ENCODE assay signal across 25 cellular contexts in the genomic region with DNA sequence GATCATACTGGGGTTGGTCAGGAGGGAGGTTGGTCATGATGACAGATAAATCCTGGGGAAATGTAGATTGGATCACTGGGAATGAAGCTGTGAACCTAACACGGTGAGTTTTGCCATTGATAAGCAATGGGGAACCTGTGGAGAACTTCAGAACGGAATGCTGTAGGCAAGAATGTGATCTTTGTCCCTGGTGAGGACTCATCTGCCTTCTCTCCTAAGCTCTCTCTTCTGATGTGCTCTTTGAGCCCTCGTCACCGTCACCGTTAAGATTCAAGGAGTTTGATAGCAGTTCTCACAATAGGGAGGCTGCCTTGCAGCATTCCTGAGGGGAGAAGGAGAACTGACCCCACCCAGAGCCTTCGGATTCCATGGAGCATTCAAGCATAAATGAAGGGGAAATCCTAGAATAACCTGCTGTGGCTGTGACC.
DNase-seq lines count a peak whose midpoint lies in the region; ATAC-seq and TF ChIP-seq lines count a peak whose summit lies in the region.
"Had no signal": no experiment of that assay in that cellular context is flagged by ENCODE, and none has a peak within 500 bp of the region (broad histone marks: within the 10 kb centered on the region; RNA-seq: fewer than 3 reads in every experiment).

No MANE protein-coding gene starts in this region.

- H3K27ac Mint-ChIP-seq in endothelial cell (ENCODE audit: unreplicated experiment) (peak overlapping the region; percentile 15), type B pancreatic cell (peak overlapping the region; percentile 66)
- no peak overlapping the region for H3K27ac Mint-ChIP-seq in effector memory CD8-positive, alpha-beta T cell
- H3K27ac Mint-ChIP-seq: activated CD8-positive, alpha-beta memory T cell treated with anti-CD3 and anti-CD28 coated beads, Interleukin-2, amount 10 ng/mL, durations not matched to agents 7 days and 5 days; activated naive CD4-positive, alpha-beta T cell treated with anti-CD3 and anti-CD28 coated beads, Interleukin-2, amount 50 U/mL, for 72 hours; activated T-helper 1 cell treated with anti-CD3 and anti-CD28 coated beads, Interleukin-12 subunit alpha, Interleukin-12 subunit beta, Interleukin-2, Interleukin-4 antibody, amounts not matched to agents 30 ng/mL and 10 ng/mL and 1 ng/mL, durations not matched to agents 14 hours and 24 hours and 36 hours had no signal

- H3K4me1 ChIP-seq in HUES64 (ENCODE audit: insufficient read depth, low read length), result peaks cover 29% of the 10 kb centered on the region; the same call in 1 of the 2 replicates
- H3K4me1 ChIP-seq: body of pancreas, stomach had no signal

- H3K9me3 ChIP-seq in HUES64 (ENCODE audit: insufficient read depth, low read depth, low read length), result no peaks in the 10 kb centered on the region
- H3K9me3 ChIP-seq: body of pancreas, heart left ventricle, MG63 had no signal

- peaks cover 7% of the 10 kb centered on the region; the same call in 1 of the 2 replicates for H3K27me3 ChIP-seq in HUES64 (ENCODE audit: insufficient read depth, low read length)
- H3K27me3 ChIP-seq: body of pancreas, heart left ventricle, MG63, stomach had no signal

- H3K4me3 Mint-ChIP-seq in endothelial cell (ENCODE audit: unreplicated experiment), result no peak overlapping the region
- peak overlapping the region; percentile 10 for H3K4me3 Mint-ChIP-seq in type B pancreatic cell
- H3K4me3 Mint-ChIP-seq in effector memory CD8-positive, alpha-beta T cell, result no peak overlapping the region
- H3K4me3 Mint-ChIP-seq: activated CD8-positive, alpha-beta memory T cell treated with anti-CD3 and anti-CD28 coated beads, Interleukin-2, amount 10 ng/mL, durations not matched to agents 7 days and 5 days; activated T-helper 1 cell treated with anti-CD3 and anti-CD28 coated beads, Interleukin-12 subunit alpha, Interleukin-12 subunit beta, Interleukin-2, Interleukin-4 antibody, amounts not matched to agents 30 ng/mL and 10 ng/mL and 1 ng/mL, durations not matched to agents 14 hours and 24 hours and 36 hours had no signal

- no peak overlapping the region; the same call in 1 of the 2 replicates for H3K9ac ChIP-seq in HUES64 (ENCODE audit: low read depth, low read length)

- DNase-seq in endothelial cell (ENCODE audit: low spot score), result no peak
- peak; percentile 91 for DNase-seq in kidney tubule cell (ENCODE audit: low spot score)
- DNase-seq in type B pancreatic cell (ENCODE audit: extremely low spot score, unreplicated experiment), result no peak
- no peak for DNase-seq in DMS79 treated with DMSO at 0.1 percent for 48 hours (lab: John Stamatoyannopoulos, UW)
- no peak for DNase-seq in hepatic stellate cell (ENCODE audit: low spot score)
- DNase-seq in effector memory CD8-positive, alpha-beta T cell, result no peak
- DNase-seq: activated CD4-positive, alpha-beta T cell treated with anti-CD3 and anti-CD28 coated beads for 4 hours; activated CD8-positive, alpha-beta memory T cell treated with anti-CD3 and anti-CD28 coated beads, Interleukin-2, amount 10 ng/mL, durations not matched to agents 7 days and 5 days; AML-193; body of pancreas; EL; heart left ventricle; MG63; NCI-H146; NCI-H2227 treated with DMSO at 0.1 percent for 48 hours; NCI-H82; OCI-M1; SHP77 treated with DMSO at 0.1 percent for 48 hours; stimulated activated CD4-positive, alpha-beta T cell treated with anti-CD3 and anti-CD28 coated beads, Interleukin-4, amount 100 ng/mL, for 24 hours; stomach had no signal

- H3K27ac ChIP-seq in HUES64 (ENCODE audit: low read depth, low read length), result peak overlapping the region; percentile 73
- H3K27ac ChIP-seq: body of pancreas, heart left ventricle, HL-60, stomach had no signal

- H3K27me3 Mint-ChIP-seq in endothelial cell (ENCODE audit: unreplicated experiment) (no peaks in the 10 kb centered on the region), type B pancreatic cell (no peaks in the 10 kb centered on the region)
- H3K27me3 Mint-ChIP-seq in effector memory CD8-positive, alpha-beta T cell, result no peaks in the 10 kb centered on the region
- H3K27me3 Mint-ChIP-seq: activated CD8-positive, alpha-beta memory T cell treated with anti-CD3 and anti-CD28 coated beads, Interleukin-2, amount 10 ng/mL, durations not matched to agents 7 days and 5 days had no signal

- H3K4me1 Mint-ChIP-seq in endothelial cell (ENCODE audit: unreplicated experiment) (peaks cover 31% of the 10 kb centered on the region), type B pancreatic cell (ENCODE audit: unreplicated experiment) (peaks cover 5% of the 10 kb centered on the region)
- peaks cover 0 to 3% of the 10 kb centered on the region in 2 donors for H3K4me1 Mint-ChIP-seq in effector memory CD8-positive, alpha-beta T cell (ENCODE audit: low read depth in 2 of 2)
- H3K4me1 Mint-ChIP-seq: activated CD8-positive, alpha-beta memory T cell treated with anti-CD3 and anti-CD28 coated beads, Interleukin-2, amount 10 ng/mL, durations not matched to agents 7 days and 5 days had no signal

- no peak for ATAC-seq in effector memory CD8-positive, alpha-beta T cell (replicated peaks)
- ATAC-seq: activated CD8-positive, alpha-beta memory T cell treated with anti-CD3 and anti-CD28 coated beads, Interleukin-2, amount 10 ng/mL, durations not matched to agents 7 days and 5 days; activated naive CD4-positive, alpha-beta T cell treated with anti-CD3 and anti-CD28 coated beads, Interleukin-2, amount 50 U/mL, for 72 hours; body of pancreas; heart left ventricle; left lobe of liver had no signal

- WGBS in HUES64, result 18% methylated on average over 6 of the region's 6 CpGs

- H3K4me3 ChIP-seq in HUES64 (ENCODE audit: low read length), result no peak overlapping the region
- H3K4me3 ChIP-seq: body of pancreas, heart left ventricle, MG63, stomach had no signal

- H3K9me3 Mint-ChIP-seq in endothelial cell (ENCODE audit: unreplicated experiment), result no peaks in the 10 kb centered on the region
- no peaks in the 10 kb centered on the region for H3K9me3 Mint-ChIP-seq in type B pancreatic cell
- H3K9me3 Mint-ChIP-seq in effector memory CD8-positive, alpha-beta T cell, result no peaks in the 10 kb centered on the region
- H3K9me3 Mint-ChIP-seq: activated naive CD4-positive, alpha-beta T cell treated with anti-CD3 and anti-CD28 coated beads, Interleukin-2, amount 50 U/mL, for 72 hours; activated T-helper 1 cell treated with anti-CD3 and anti-CD28 coated beads, Interleukin-12 subunit alpha, Interleukin-12 subunit beta, Interleukin-2, Interleukin-4 antibody, amounts not matched to agents 30 ng/mL and 10 ng/mL and 1 ng/mL, durations not matched to agents 14 hours and 24 hours and 36 hours had no signal

- H3K36me3 Mint-ChIP-seq in endothelial cell (ENCODE audit: low read depth, unreplicated experiment) (peaks cover 7% of the 10 kb centered on the region), type B pancreatic cell (peaks cover 18% of the 10 kb centered on the region)
- peaks cover 3% of the 10 kb centered on the region for H3K36me3 Mint-ChIP-seq in effector memory CD8-positive, alpha-beta T cell (ENCODE audit: insufficient read depth)

- TF ChIP-seq CTCF in endothelial cell (IDR thresholded peaks at IDR 0.05; ENCODE audit: unreplicated experiment), result no peak
- no peak for TF ChIP-seq CTCF in type B pancreatic cell (conservative IDR thresholded peaks at IDR 0.05)

- H3K36me3 ChIP-seq in HUES64 (ENCODE audit: insufficient read depth, low read length), result peaks cover 17% of the 10 kb centered on the region

Comparison
In these comparisons a context has a peak if more than half of its experiments do, and no peak if none do; other contexts are left out.
1. H3K27ac Mint-ChIP-seq: peak in endothelial cell (single experiment) and type B pancreatic cell (single experiment); none in effector memory CD8-positive, alpha-beta T cell (0 of 2).